ENCODE assay signal across 9 cellular contexts in the genomic region with DNA sequence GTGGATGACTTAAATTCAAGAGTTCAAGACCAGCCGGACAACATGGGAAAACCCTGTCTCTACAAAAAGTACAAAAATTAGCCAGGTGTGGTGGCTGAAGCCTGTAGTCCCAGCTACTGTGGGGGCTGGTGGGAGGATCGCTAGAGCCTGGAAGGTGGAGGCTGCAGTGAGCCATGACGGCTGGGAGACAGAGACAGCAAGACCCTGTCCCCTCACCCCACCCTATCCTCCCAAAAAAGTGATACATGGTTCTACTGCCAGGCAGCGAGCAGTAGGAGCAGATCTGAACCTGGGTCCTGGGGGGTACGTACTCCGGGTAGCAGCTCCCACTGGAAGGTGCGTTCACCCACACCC. TPM values are rescaled to one million over a fixed set of nuclear protein-coding genes. Genes with fewer than 3 reads are reported as not detected.
A peak's percentile ranks its signal among the peaks of the same experiment; 100 is the strongest.
DNase-seq lines count a peak whose midpoint lies in the region; ATAC-seq and TF ChIP-seq lines count a peak whose summit lies in the region.
"Had no signal": no experiment of that assay in that cellular context is flagged by ENCODE, and none has a peak within 500 bp of the region (broad histone marks: within the 10 kb centered on the region; RNA-seq: fewer than 3 reads in every experiment).

No MANE protein-coding gene starts in this region.

- H3K27me3 Mint-ChIP-seq in natural killer cell (ENCODE audit: low read depth in 2 of 2) = no peaks in the 10 kb centered on the region

- ATAC-seq in IMR-90 (ENCODE audit: low read depth) (no peak), natural killer cell (no peak), GM19351 (IDR thresholded peaks at IDR 0.05; ENCODE audit: unreplicated experiment) (no peak)

- no peak overlapping the region for H2BK15ac ChIP-seq in IMR-90 (ENCODE audit: low read depth, low read length)

- no peak overlapping the region for H2BK120ac ChIP-seq in IMR-90 (ENCODE audit: low read depth, low read length)

- no TSS peak for BruUV-seq in IMR-90 (replicated peaks; lab: Mats Ljungman, UMichigan)
- BruUV-seq in mammary epithelial cell (replicated peaks; lab: Mats Ljungman, UMichigan) = no TSS peak

- no peak overlapping the region for H2AK5ac ChIP-seq in IMR-90 (ENCODE audit: low read depth, low read length)

- no peak overlapping the region for H3K23ac ChIP-seq in IMR-90 (ENCODE audit: low read depth, low read length)

- peaks cover 17% of the 10 kb centered on the region for H3K9me1 ChIP-seq in IMR-90 (ENCODE audit: insufficient read depth, low read length)

- H3K4me1 ChIP-seq in IMR-90 (ENCODE audit: control insufficient read depth, insufficient read depth, low read length) (peaks cover 15% of the 10 kb centered on the region), mammary epithelial cell (ENCODE audit: insufficient read depth, low read length) (peaks cover 23% of the 10 kb centered on the region)

- no peak overlapping the region for H4K91ac ChIP-seq in IMR-90 (ENCODE audit: insufficient read depth, low read depth, low read length)

- H3K36me3 ChIP-seq in IMR-90 (ENCODE audit: control insufficient read depth, insufficient read depth, low read length) (peaks cover 42% of the 10 kb centered on the region), mammary epithelial cell (ENCODE audit: insufficient read depth, low read length) (peaks cover 34% of the 10 kb centered on the region)

- peak overlapping the region; percentile 89; the same call in 1 of the 2 replicates for H3K4me2 ChIP-seq in IMR-90 (ENCODE audit: low read depth, low read length)
- H3K4me2 ChIP-seq in mammary epithelial cell (ENCODE audit: insufficient read depth, low read depth, low read length) = peak overlapping the region; percentile 76

- no peak overlapping the region for H3K14ac ChIP-seq in IMR-90 (replicated peaks; ENCODE audit: low read depth, low read length)

- peak overlapping the region; percentile 65 for H3K4me3 ChIP-seq in AG10803 (ENCODE audit: low read length)
- H3K4me3 ChIP-seq in IMR-90 (ENCODE audit: insufficient read depth, low read depth, low read length) = no peak overlapping the region
- H3K4me3 ChIP-seq in mammary epithelial cell (replicated peaks in 1 of 3; ENCODE audit: insufficient read depth in 1 of 3, low read depth in 2 of 3, low read length in 3 of 3) = peak overlapping the region in 2 of 3 experiments; percentile 4 to 81

- no peak overlapping the region for H2BK5ac ChIP-seq in IMR-90 (ENCODE audit: low read depth, low read length, poor library complexity, severe bottlenecking)

- no peak for TF ChIP-seq POLR2A in IMR-90 (IDR thresholded peaks at IDR 0.05; ENCODE audit: low read depth, low read length)

- H2AFZ ChIP-seq in IMR-90 (replicated peaks; ENCODE audit: low read length, poor library complexity) (no peak overlapping the region), mammary epithelial cell (ENCODE audit: low read depth, low read length) (no peak overlapping the region)

- H3K9ac ChIP-seq in IMR-90 (ENCODE audit: low read depth, low read length) (0 out of 2 replicates have a peak overlapping the region, but pooled peaks have one; percentile 3), mammary epithelial cell (ENCODE audit: insufficient read depth, low read length) (no peak overlapping the region)

- H3K4me1 Mint-ChIP-seq in natural killer cell = peaks cover 59 to 64% of the 10 kb centered on the region in 2 donors

- H4K5ac ChIP-seq in IMR-90 (ENCODE audit: low read depth, low read length) = no peak overlapping the region

- dilution Hi-C loops in IMR-90 (cut with HindIII; ENCODE audit: low sequenced_read_pairs, unreplicated experiment) = no loop called here
- dilution Hi-C loops in mammary epithelial cell (cut with HindIII; ENCODE audit: low sequenced_read_pairs) = no loop called here

- H2BK20ac ChIP-seq in IMR-90 (ENCODE audit: low read depth, low read length) = no peak overlapping the region

- H3K79me2 ChIP-seq in mammary epithelial cell (ENCODE audit: insufficient read depth, low read length) = peaks cover 81% of the 10 kb centered on the region

- H3K4ac ChIP-seq in IMR-90 (ENCODE audit: low read depth, low read length) = no peak overlapping the region

- WGBS in IMR-90 (ENCODE audit: extremely low coverage in 2 of 2, insufficient read length in 1 of 2), 2 experiments = no CpG with 5 or more reads among the region's 7 CpGs
- 73% methylated on average over 7 of the region's 7 CpGs for WGBS in mammary epithelial cell (ENCODE audit: low coverage, missing lambda C conversion rate)

- H3K79me1 ChIP-seq in IMR-90 (ENCODE audit: low read depth in 1 of 2, low read length in 2 of 2) = peaks cover 17 to 80% of the 10 kb centered on the region in 2 experiments

- peak overlapping the region; percentile 34 for H2AK9ac ChIP-seq in IMR-90 (replicated peaks; ENCODE audit: low read depth, low read length, poor library complexity)

- H3K27ac Mint-ChIP-seq in natural killer cell = peak overlapping the region; percentile 79 to 90

- no peak overlapping the region for H3K56ac ChIP-seq in IMR-90 (ENCODE audit: extremely low read depth, insufficient read depth, low read length)

- intact Hi-C loops in IMR-90 (cut with micrococcal nuclease) (loop anchor here (1.0 kb wide), 1 partner anchor 131 kb away; no protein-coding TSS in a partner anchor), mammary epithelial cell (cut with micrococcal nuclease) (loop anchor here (10.0 kb wide), 1 partner anchor 244 kb away; the partner anchor contains the start of gene RPS21), natural killer cell (cut with micrococcal nuclease) (loop anchor here (5.0 kb wide), 1 partner anchor 74 kb away; the partner anchor contains the start of gene TAF4)

- no peak overlapping the region for H3K18ac ChIP-seq in IMR-90 (ENCODE audit: low read depth, low read length)

- no peaks in the 10 kb centered on the region for H3K9me3 Mint-ChIP-seq in natural killer cell

- no peak for TF ChIP-seq RAD21 in IMR-90 (IDR thresholded peaks at IDR 0.05; ENCODE audit: low read length)

- peaks cover 88% of the 10 kb centered on the region for H4K20me1 ChIP-seq in IMR-90 (ENCODE audit: insufficient read depth, low read length)
- peaks cover 6% of the 10 kb centered on the region for H4K20me1 ChIP-seq in mammary epithelial cell (ENCODE audit: insufficient read depth, low read length)

- H3K27me3 ChIP-seq in IMR-90 (ENCODE audit: control insufficient read depth, insufficient read depth, low read length) = no peaks in the 10 kb centered on the region
- no peaks in the 10 kb centered on the region for H3K27me3 ChIP-seq in mammary epithelial cell (ENCODE audit: insufficient read depth, low read length)

- in situ Hi-C loops in IMR-90 (cut with MboI; ENCODE audit: low sequenced_read_pairs) (no loop called here), mammary epithelial cell (cut with MboI; ENCODE audit: low sequenced_read_pairs in 2 of 2) (no loop called here)

- peaks cover 9% of the 10 kb centered on the region for H3K36me3 Mint-ChIP-seq in natural killer cell

- CTCF ChIA-PET in IMR-90 (lab: Yijun Ruan, JAX) = no interaction called here
- CTCF ChIA-PET in mammary epithelial cell (lab: Charles Lee; ENCODE audit: low non-redundant PET) = no interaction called here

- DNase-seq in AG10803 (ENCODE audit: low read depth) = no peak
- no peak for DNase-seq in IMR-90
- DNase-seq in mammary epithelial cell = no peak
- DNase-seq in natural killer cell = no peak
- no peak for DNase-seq in stimulated activated CD8-positive, alpha-beta memory T cell treated with anti-CD3 and anti-CD28 coated beads, Interleukin-4, amount 100 ng/mL, for 48 hours
- no peak for DNase-seq in SKM-1 (lab: John Stamatoyannopoulos, UW; ENCODE audit: unreplicated experiment)
- DNase-seq in NCI-H1694 treated with DMSO at 0.1 percent for 48 hours (lab: John Stamatoyannopoulos, UW) = no peak
- DNase-seq: stimulated activated naive CD4-positive, alpha-beta T cell treated with Interleukin-2 at 50 U/mL for 16 hours had no signal

- no peaks in the 10 kb centered on the region for H3K9me3 ChIP-seq in IMR-90 (ENCODE audit: control insufficient read depth, insufficient read depth, low read length)
- no peaks in the 10 kb centered on the region for H3K9me3 ChIP-seq in mammary epithelial cell (replicated peaks; ENCODE audit: insufficient read depth, low read length)

- TF ChIP-seq CTCF in AG10803 (conservative IDR thresholded peaks at IDR 0.05; ENCODE audit: low read length) (no peak), IMR-90 (conservative IDR thresholded peaks at IDR 0.05; ENCODE audit: low read depth, low read length) (no peak), mammary epithelial cell (conservative IDR thresholded peaks at IDR 0.05 in 1 of 2, IDR thresholded peaks at IDR 0.05 in 1 of 2; ENCODE audit: extremely low read depth in 1 of 2, insufficient read depth in 1 of 2, low read depth in 1 of 2, low read length in 2 of 2) (no peak), natural killer cell (IDR thresholded peaks at IDR 0.05) (no peak)

- H4K8ac ChIP-seq in IMR-90 (ENCODE audit: low read depth in 2 of 2, low read length in 2 of 2) = no peak overlapping the region

- POLR2A ChIA-PET in IMR-90 (lab: Charles Lee; ENCODE audit: unreplicated experiment) = no interaction called here

- H3K27ac ChIP-seq in IMR-90 (ENCODE audit: insufficient read depth, low read length) (no peak overlapping the region), mammary epithelial cell (ENCODE audit: insufficient read depth, low read depth, low read length) (no peak overlapping the region)

- H3K4me3 Mint-ChIP-seq in natural killer cell = peak overlapping the region; percentile 91

RNA-seq across cellular contexts. Expression of gene PSMA7, which starts 2.2 kb away (rescaled TPM):
- 458 and 487 TPM in 2 replicates for total RNA-seq in IMR-90 (2012; rRNA removed)
- polyA plus RNA-seq in IMR-90 (2012; rRNA removed) = 417 and 520 TPM in 2 replicates
- 774 and 987 TPM in 2 replicates for polyA plus RNA-seq in IMR-90 (2012; cell fraction: cytosol; rRNA removed)
- 366 and 428 TPM in 2 replicates for polyA plus RNA-seq in IMR-90 (2012; cell fraction: nucleus; rRNA removed; ENCODE audit: low replicate concordance)
- total RNA-seq in mammary epithelial cell = 100 to 1,000 TPM; 173 to 303 TPM
- polyA plus RNA-seq in mammary epithelial cell = 575 TPM
- polyA minus RNA-seq in mammary epithelial cell = 118 TPM
- 100 to 1,000 TPM; 154 to 177 (median 168) TPM for total RNA-seq in natural killer cell

RNA-seq across cellular contexts. Expression of gene SS18L1, which starts 2.5 kb away (rescaled TPM):
- total RNA-seq in IMR-90 (2012; rRNA removed) (8.1 and 10.6 TPM in 2 replicates), mammary epithelial cell (10 to 100 TPM; 16.3 to 20.6 TPM), natural killer cell (10 to 100 TPM; 19.1 to 26.0 (median 23.7) TPM)
- polyA plus RNA-seq in IMR-90 (2012; rRNA removed) (12.2 and 15.6 TPM in 2 replicates), mammary epithelial cell (10.4 TPM)
- 3.6 and 10.0 TPM in 2 replicates for polyA plus RNA-seq in IMR-90 (2012; cell fraction: cytosol; rRNA removed)
- polyA plus RNA-seq in IMR-90 (2012; cell fraction: nucleus; rRNA removed; ENCODE audit: low replicate concordance) = 32.8 and 87.5 TPM in 2 replicates
- polyA minus RNA-seq in mammary epithelial cell = 17.7 TPM

RNA-seq across cellular contexts. Expression of gene LSM14B, which starts 18.7 kb away (rescaled TPM):
- 23.7 and 30.6 TPM in 2 replicates for total RNA-seq in IMR-90 (2012; rRNA removed)
- 41.1 and 46.7 TPM in 2 replicates for polyA plus RNA-seq in IMR-90 (2012; rRNA removed)
- 21.4 and 47.8 TPM in 2 replicates for polyA plus RNA-seq in IMR-90 (2012; cell fraction: cytosol; rRNA removed)
- polyA plus RNA-seq in IMR-90 (2012; cell fraction: nucleus; rRNA removed; ENCODE audit: low replicate concordance) = 41.4 and 44.4 TPM in 2 replicates
- 10 to 100 TPM; 31.5 to 36.3 TPM for total RNA-seq in mammary epithelial cell
- 20.3 TPM for polyA plus RNA-seq in mammary epithelial cell
- 20.6 TPM for polyA minus RNA-seq in mammary epithelial cell
- 10 to 100 TPM; 41.1 to 56.2 (median 47.3) TPM for total RNA-seq in natural killer cell

RNA-seq across cellular contexts. Expression of gene MTG2, which starts 41.8 kb away (rescaled TPM):
- total RNA-seq in IMR-90 (2012; rRNA removed) (11.5 and 12.2 TPM in 2 replicates), mammary epithelial cell (10 to 100 TPM; 20.7 to 38.6 TPM), natural killer cell (10 to 100 TPM; 16.8 to 25.8 (median 25.3) TPM)
- polyA plus RNA-seq in IMR-90 (2012; rRNA removed) (23.9 and 25.2 TPM in 2 replicates), mammary epithelial cell (28.2 TPM)
- polyA plus RNA-seq in IMR-90 (2012; cell fraction: cytosol; rRNA removed) = 21.7 and 23.7 TPM in 2 replicates
- polyA plus RNA-seq in IMR-90 (2012; cell fraction: nucleus; rRNA removed; ENCODE audit: low replicate concordance) = 52.1 and 66.5 TPM in 2 replicates
- 8.8 TPM for polyA minus RNA-seq in mammary epithelial cell
